In the genomic region with DNA sequence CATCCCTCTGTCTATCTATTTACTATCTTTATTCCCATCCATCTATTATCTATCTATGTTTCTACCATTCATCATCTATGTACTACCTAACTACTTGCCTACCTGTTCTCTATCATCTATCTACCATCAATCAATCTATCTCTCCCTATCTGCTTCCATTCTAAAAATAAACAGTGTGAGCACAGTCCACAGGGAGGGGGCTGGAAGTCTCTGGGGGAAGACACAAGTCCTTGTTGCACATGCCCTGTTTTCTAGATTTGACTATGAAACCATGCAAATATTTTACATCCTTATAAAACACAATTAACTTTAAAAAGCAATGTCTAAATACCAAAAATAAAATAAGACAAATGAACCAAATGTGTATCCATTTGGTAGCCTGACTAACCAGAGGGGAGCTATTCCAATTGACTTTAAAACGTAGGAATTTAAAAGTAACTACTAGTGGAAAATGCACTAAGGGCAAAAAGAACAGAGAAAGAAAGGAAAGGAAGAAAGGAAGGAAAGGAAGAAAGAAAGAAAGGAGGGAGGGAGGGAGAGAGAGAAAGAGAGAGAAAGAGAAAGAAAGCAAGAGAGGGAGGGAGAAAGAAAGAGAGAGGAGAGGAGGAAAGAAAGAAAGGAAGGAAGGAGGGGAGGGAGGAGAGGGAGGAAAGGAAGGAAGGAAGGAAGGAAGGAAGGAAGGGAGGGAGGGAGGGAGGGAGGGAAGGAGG, we compare ENCODE assay signal across 13 cellular contexts.
"Had no signal": no experiment of that assay in that cellular context is flagged by ENCODE, and none has a peak within 500 bp of the region (broad histone marks: within the 10 kb centered on the region; RNA-seq: fewer than 3 reads in every experiment).

No MANE protein-coding gene starts in this region.

- H3K9me3 ChIP-seq: MG63 had no signal

- H3K27me3 ChIP-seq: MG63 had no signal

- H3K4me3 ChIP-seq: MG63 had no signal

- DNase-seq: Karpas-422; KG1; MG63; NCI-H1105 treated with DMSO at 0.1 percent for 48 hours; NCI-H1417 treated with DMSO at 0.1 percent for 48 hours; NCI-H1694 treated with DMSO at 0.1 percent for 48 hours; NCI-H2081 treated with DMSO at 0.1 percent for 48 hours; NCI-H2171; NCI-H446 treated with DMSO at 0.1 percent for 48 hours; NK-92 treated with Interleukin-12 subunit alpha and Interleukin-12 subunit beta, amount 100 ng/mL, for 24 hours; OCI-M1; T-helper 1 cell had no signal

- H3K27ac ChIP-seq: RWPE1 had no signal

- H3K36me3 ChIP-seq: MG63 had no signal
